21 cellular contexts compared by ENCODE assay signal in genomic region chr13:87524775-87525174, GRCh38.
DNase-seq lines count a peak whose midpoint lies in the region; ATAC-seq, FAIRE-seq and TF ChIP-seq lines count a peak whose summit lies in the region.
"Had no signal": no experiment of that assay in that cellular context is flagged by ENCODE, and none has a peak within 500 bp of the region (broad histone marks: within the 10 kb centered on the region; RNA-seq: fewer than 3 reads in every experiment).

No MANE protein-coding gene starts in this region.

- no peaks in the 10 kb centered on the region for H3K79me2 ChIP-seq in OCI-LY7 (ENCODE audit: insufficient read depth, low read depth, low read length)

- no peak overlapping the region for H3K4me3 ChIP-seq in OCI-LY7 (ENCODE audit: low read depth, low read length, poor library complexity, severe bottlenecking)
- H3K4me3 ChIP-seq in bronchial epithelial cell (ENCODE audit: low read depth, low read length): no peak overlapping the region
- H3K4me3 ChIP-seq in adrenal gland: no peak overlapping the region
- H3K4me3 ChIP-seq in heart right ventricle: no peak overlapping the region
- no peak overlapping the region for H3K4me3 ChIP-seq in foreskin fibroblast (ENCODE audit: low read depth in 1 of 2, low read length in 2 of 2)
- H3K4me3 ChIP-seq: A549, BLaER1, GM23338, K562 had no signal

- H3K9me3 ChIP-seq in OCI-LY7 (ENCODE audit: low read length) (no peaks in the 10 kb centered on the region), adrenal gland (replicated peaks in 1 of 3) (no peaks in the 10 kb centered on the region), heart right ventricle (peaks cover 0 to 8% (median 0%) of the 10 kb centered on the region in 11 donors)
- H3K9me3 ChIP-seq: A549 had no signal

- 72 to 77% (median 75%) methylated on average over 3 of the region's 3 CpGs for WGBS in adrenal gland, 4 donors
- 72 to 74% methylated on average over 3 of the region's 3 CpGs for WGBS in heart right ventricle, 2 donors

- no peak for TF ChIP-seq CTCF in D721Med (IDR thresholded peaks at IDR 0.05; ENCODE audit: insufficient read depth, missing control alignments)
- no peak for TF ChIP-seq CTCF in OCI-LY7 (conservative IDR thresholded peaks at IDR 0.05; ENCODE audit: low read length)
- TF ChIP-seq CTCF in bronchial epithelial cell (IDR thresholded peaks at IDR 0.05; ENCODE audit: insufficient read depth, low read length, severe bottlenecking): no peak
- no peak for TF ChIP-seq CTCF in adrenal gland (IDR thresholded peaks at IDR 0.05)
- no peak for TF ChIP-seq CTCF in heart right ventricle (IDR thresholded peaks at IDR 0.05)
- TF ChIP-seq CTCF in foreskin fibroblast (IDR thresholded peaks at IDR 0.05; ENCODE audit: low read depth, low read length): no peak

- POLR2A ChIA-PET in OCI-LY7 (lab: Charles Lee): no interaction called here

- H3K36me3 ChIP-seq in OCI-LY7 (ENCODE audit: insufficient read depth, low read length): no peaks in the 10 kb centered on the region
- H3K36me3 ChIP-seq in bronchial epithelial cell (ENCODE audit: control insufficient read depth, insufficient read depth, low read length): no peaks in the 10 kb centered on the region
- H3K36me3 ChIP-seq in adrenal gland (replicated peaks in 1 of 2): no peaks in the 10 kb centered on the region
- H3K36me3 ChIP-seq in heart right ventricle: no peaks in the 10 kb centered on the region
- H3K36me3 ChIP-seq: BLaER1 had no signal

- DNase-seq in D721Med (ENCODE audit: insufficient read length, low spot score) (no peak), HS-5 (ENCODE audit: low read depth) (peak; percentile 3), OCI-LY7 (ENCODE audit: low spot score) (no peak), bronchial epithelial cell (ENCODE audit: low read depth) (peak; percentile 18), adrenal gland (no peak), heart right ventricle (no peak), foreskin fibroblast (no peak)
- DNase-seq: CD4-positive, alpha-beta memory T cell; DND-41; EL; H9; IMR-90 had no signal

- H3K27me3 ChIP-seq in bronchial epithelial cell (ENCODE audit: control insufficient read depth, insufficient read depth, low read length) (no peaks in the 10 kb centered on the region), adrenal gland (no peaks in the 10 kb centered on the region), heart right ventricle (no peaks in the 10 kb centered on the region)
- H3K27me3 ChIP-seq: BLaER1 had no signal

- no peaks in the 10 kb centered on the region for H4K20me1 ChIP-seq in OCI-LY7 (ENCODE audit: insufficient read depth, low read length)
- H4K20me1 ChIP-seq: BLaER1 had no signal

- H3K27ac ChIP-seq in OCI-LY7 (ENCODE audit: low read depth, low read length, poor library complexity, severe bottlenecking): no peak overlapping the region
- H3K27ac ChIP-seq in adrenal gland: no peak overlapping the region
- H3K27ac ChIP-seq in heart right ventricle: no peak overlapping the region
- H3K27ac ChIP-seq: 22Rv1, A549, BLaER1 had no signal

- FAIRE-seq in D721Med (lab: Jason Lieb, UNC): peak; percentile 48
- FAIRE-seq in bronchial epithelial cell (lab: Jason Lieb, UNC): no peak
- FAIRE-seq: A549, GM12892, GM18507, HTR-8/SVneo, K562 had no signal

- TF ChIP-seq POLR2A in adrenal gland (IDR thresholded peaks at IDR 0.05): no peak

- BruUV-seq in OCI-LY7 (replicated peaks; lab: Mats Ljungman, UMichigan): no TSS peak

- H3K4me1 ChIP-seq in OCI-LY7 (ENCODE audit: insufficient read depth, low read length, poor library complexity, severe bottlenecking) (no peaks in the 10 kb centered on the region), adrenal gland (replicated peaks in 1 of 2) (no peaks in the 10 kb centered on the region), heart right ventricle (no peaks in the 10 kb centered on the region)
- H3K4me1 ChIP-seq: A549, BLaER1 had no signal

- no peaks in the 10 kb centered on the region for H3K9me2 ChIP-seq in OCI-LY7 (ENCODE audit: insufficient read depth, low read length)

- intact Hi-C loops in OCI-LY7 (cut with micrococcal nuclease; ENCODE audit: unreplicated experiment): no loop called here
- intact Hi-C loops in adrenal gland (cut with DNase I): no loop called here
- intact Hi-C loops in heart right ventricle (cut with DNase I): no loop called here

- CTCF ChIA-PET in OCI-LY7 (lab: Charles Lee; ENCODE audit: unreplicated experiment): no interaction called here

- ATAC-seq in heart right ventricle: no peak
- ATAC-seq in GM21825 (IDR thresholded peaks at IDR 0.05; ENCODE audit: unreplicated experiment): no peak
- ATAC-seq: A549, GM23338, K562 had no signal

- peak overlapping the region; percentile 8; the same call in 1 of the 2 replicates for H2AFZ ChIP-seq in OCI-LY7 (ENCODE audit: low read length)
- H2AFZ ChIP-seq: GM23338 had no signal

- H3K4me2 ChIP-seq in OCI-LY7 (ENCODE audit: low read length): no peak overlapping the region
- H3K4me2 ChIP-seq: A549, BLaER1, GM23338 had no signal

Comparison
In these comparisons a context has a peak if more than half of its experiments do, and no peak if none do; other contexts are left out.
1. DNase-seq: peak in HS-5 (single experiment) and bronchial epithelial cell (single experiment); none in D721Med (single experiment), OCI-LY7 (single experiment), adrenal gland (0 of 7), heart right ventricle (0 of 2) and foreskin fibroblast (0 of 2).